Comparison of ENCODE assay signal across 20 cellular contexts in the genomic region with DNA sequence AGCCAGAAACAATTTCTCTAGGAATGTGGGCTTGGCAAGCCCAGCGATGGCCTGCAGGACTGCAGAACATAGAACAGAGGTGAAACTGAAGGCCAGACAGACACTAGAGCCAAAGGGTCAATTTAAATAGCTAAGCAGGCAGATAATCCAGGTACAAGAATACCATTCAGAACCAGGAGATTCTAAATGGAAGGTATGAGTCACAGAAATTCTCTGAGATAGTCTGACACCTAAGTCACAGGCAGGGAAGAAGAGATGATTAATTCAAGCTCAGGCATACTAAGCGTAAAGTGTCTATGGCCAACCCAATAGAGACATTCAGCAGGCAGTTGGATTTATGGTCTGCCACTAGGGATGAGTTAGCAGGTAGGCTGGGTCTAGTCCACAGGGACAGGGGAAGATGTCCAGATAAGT.
DNase-seq lines count a peak whose midpoint lies in the region; ATAC-seq and TF ChIP-seq lines count a peak whose summit lies in the region.
"Had no signal": no experiment of that assay in that cellular context is flagged by ENCODE, and none has a peak within 500 bp of the region (broad histone marks: within the 10 kb centered on the region; RNA-seq: fewer than 3 reads in every experiment).

No MANE protein-coding gene starts in this region.

- no peak for TF ChIP-seq CTCF in mammary epithelial cell (conservative IDR thresholded peaks at IDR 0.05 in 1 of 2, IDR thresholded peaks at IDR 0.05 in 1 of 2; ENCODE audit: extremely low read depth in 1 of 2, insufficient read depth in 1 of 2, low read depth in 1 of 2, low read length in 2 of 2)
- no peak for TF ChIP-seq CTCF in thyroid gland (IDR thresholded peaks at IDR 0.05)
- TF ChIP-seq CTCF in testis (IDR thresholded peaks at IDR 0.05), result no peak

- no peaks in the 10 kb centered on the region for H3K36me3 ChIP-seq in mammary epithelial cell (ENCODE audit: insufficient read depth, low read length)
- no peaks in the 10 kb centered on the region for H3K36me3 ChIP-seq in thyroid gland
- no peaks in the 10 kb centered on the region for H3K36me3 ChIP-seq in testis (ENCODE audit: low read depth, missing control alignments)
- H3K36me3 ChIP-seq: esophagus squamous epithelium had no signal

- no TSS peak for BruUV-seq in mammary epithelial cell (replicated peaks; lab: Mats Ljungman, UMichigan)

- 20% methylated on average over 2 of the region's 2 CpGs for WGBS in mammary epithelial cell (ENCODE audit: low coverage, missing lambda C conversion rate)
- 83 to 90% methylated on average over 2 of the region's 2 CpGs for WGBS in thyroid gland, 2 donors
- WGBS in testis, 2 donors, result 74 to 88% methylated on average over 2 of the region's 2 CpGs

- H3K9me3 ChIP-seq in mammary epithelial cell (replicated peaks; ENCODE audit: insufficient read depth, low read length) (no peaks in the 10 kb centered on the region), thyroid gland (no peaks in the 10 kb centered on the region), testis (no peaks in the 10 kb centered on the region)
- H3K9me3 ChIP-seq: esophagus squamous epithelium had no signal

- no peaks in the 10 kb centered on the region for H3K79me2 ChIP-seq in mammary epithelial cell (ENCODE audit: insufficient read depth, low read length)

- no peak overlapping the region for H3K4me3 ChIP-seq in mammary epithelial cell (replicated peaks in 1 of 3; ENCODE audit: insufficient read depth in 1 of 3, low read depth in 2 of 3, low read length in 3 of 3)
- H3K4me3 ChIP-seq in thyroid gland (replicated peaks in 1 of 3), result no peak overlapping the region
- H3K4me3 ChIP-seq in testis, result no peak overlapping the region
- H3K4me3 ChIP-seq: esophagus squamous epithelium had no signal

- CTCF ChIA-PET in mammary epithelial cell (lab: Charles Lee; ENCODE audit: low non-redundant PET), result no interaction called here

- ATAC-seq in HG02763 (IDR thresholded peaks at IDR 0.05; ENCODE audit: unreplicated experiment), result no peak
- ATAC-seq in GM18511 (IDR thresholded peaks at IDR 0.05; ENCODE audit: unreplicated experiment), result no peak
- ATAC-seq: activated CD4-positive, CD25-positive, alpha-beta regulatory T cell treated with anti-CD3 and anti-CD28 coated beads, Interleukin-2, amount 50 U/mL, for 24 hours; natural killer cell had no signal

- H2AFZ ChIP-seq in mammary epithelial cell (ENCODE audit: low read depth, low read length), result no peak overlapping the region

- TF ChIP-seq POLR2A in thyroid gland (IDR thresholded peaks at IDR 0.05) (no peak), testis (IDR thresholded peaks at IDR 0.05) (no peak)

- intact Hi-C loops in mammary epithelial cell (cut with micrococcal nuclease) (no loop called here), thyroid gland (cut with DNase I) (no loop called here), testis (cut with DNase I; ENCODE audit: low total_unique reads) (no loop called here)

- H3K27me3 ChIP-seq in mammary epithelial cell (ENCODE audit: insufficient read depth, low read length), result no peaks in the 10 kb centered on the region
- no peaks in the 10 kb centered on the region for H3K27me3 ChIP-seq in thyroid gland
- H3K27me3 ChIP-seq in testis, result no peaks in the 10 kb centered on the region
- H3K27me3 ChIP-seq: esophagus squamous epithelium had no signal

- peak; percentile 8 for DNase-seq in M059J (ENCODE audit: low read depth)
- DNase-seq in mammary epithelial cell, result peak; percentile 17
- DNase-seq in kidney tubule cell (ENCODE audit: low spot score), result peak; percentile 86
- no peak for DNase-seq in thyroid gland
- no peak for DNase-seq in testis
- DNase-seq: activated CD8-positive, alpha-beta memory T cell treated with anti-CD3 and anti-CD28 coated beads for 24 hours; activated naive CD8-positive, alpha-beta T cell treated with anti-CD3 and anti-CD28 coated beads for 36 hours; dermis blood vessel endothelial cell; DMS 273 treated with DMSO at 0.1 percent for 48 hours; esophagus squamous epithelium; head of caudate nucleus; natural killer cell; NCI-H2029 treated with DMSO at 0.1 percent for 48 hours; NCI-H526; posterior cingulate gyrus; stimulated activated CD4-positive, alpha-beta T cell treated with anti-CD3 and anti-CD28 coated beads, Interleukin-4, amount 100 ng/mL, for 24 hours; T1000 had no signal

- no peaks in the 10 kb centered on the region for H4K20me1 ChIP-seq in mammary epithelial cell (ENCODE audit: insufficient read depth, low read length)

- H3K27ac ChIP-seq in mammary epithelial cell (ENCODE audit: insufficient read depth, low read depth, low read length) (no peak overlapping the region), thyroid gland (no peak overlapping the region), testis (no peak overlapping the region)
- H3K27ac ChIP-seq: esophagus squamous epithelium had no signal

- in situ Hi-C loops in mammary epithelial cell (cut with MboI; ENCODE audit: low sequenced_read_pairs in 2 of 2), result no loop called here

- dilution Hi-C loops in mammary epithelial cell (cut with HindIII; ENCODE audit: low sequenced_read_pairs), result no loop called here

- no peak overlapping the region for H3K9ac ChIP-seq in mammary epithelial cell (ENCODE audit: insufficient read depth, low read length)

- H3K4me2 ChIP-seq in mammary epithelial cell (ENCODE audit: insufficient read depth, low read depth, low read length), result no peak overlapping the region

- no peaks in the 10 kb centered on the region for H3K4me1 ChIP-seq in mammary epithelial cell (ENCODE audit: insufficient read depth, low read length)
- no peaks in the 10 kb centered on the region for H3K4me1 ChIP-seq in thyroid gland
- H3K4me1 ChIP-seq in testis, result no peaks in the 10 kb centered on the region

Comparison
In these comparisons a context has a peak if more than half of its experiments do, and no peak if none do; other contexts are left out.
1. DNase-seq: peak in M059J (single experiment), mammary epithelial cell (single experiment) and kidney tubule cell (single experiment); none in thyroid gland (0 of 2) and testis (single experiment).